ENCODE assay signal across 18 cellular contexts in genomic region chr3:24235121-24235520, GRCh38.
DNase-seq lines count a peak whose midpoint lies in the region; ATAC-seq and TF ChIP-seq lines count a peak whose summit lies in the region.
"Had no signal": no experiment of that assay in that cellular context is flagged by ENCODE, and none has a peak within 500 bp of the region (broad histone marks: within the 10 kb centered on the region; RNA-seq: fewer than 3 reads in every experiment).

No MANE protein-coding gene starts in this region.

- H2AFZ ChIP-seq in HCT116 (ENCODE audit: low read depth, low read length, poor library complexity, severe bottlenecking) = no peak overlapping the region

- TF ChIP-seq POLR2A in HCT116 (IDR thresholded peaks at IDR 0.05; ENCODE audit: borderline replicate concordance, extremely low read depth, insufficient read depth, insufficient read length) = no peak
- no peak for TF ChIP-seq POLR2A in upper lobe of left lung (IDR thresholded peaks at IDR 0.05)
- TF ChIP-seq POLR2A in gastroesophageal sphincter (IDR thresholded peaks at IDR 0.05) = no peak

- DNase-seq in DMS53 treated with DMSO at 0.1 percent for 48 hours (lab: John Stamatoyannopoulos, UW; ENCODE audit: unreplicated experiment) = peak; percentile 5
- DNase-seq in HCT116 (ENCODE audit: low read depth, low spot score) = peak; percentile 13
- DNase-seq in RPMI7951 (ENCODE audit: low read depth) = peak; percentile 23
- DNase-seq in kidney epithelial cell (ENCODE audit: low read depth) = peak; percentile 76
- no peak for DNase-seq in middle frontal gyrus (ENCODE audit: extremely low spot score, low spot score)
- no peak for DNase-seq in upper lobe of left lung
- DNase-seq in activated CD4-positive, alpha-beta T cell treated with anti-CD3 and anti-CD28 coated beads, Interleukin-2, amount 50 U/mL, for 4 hours = no peak
- DNase-seq: activated CD4-positive, alpha-beta memory T cell treated with anti-CD3 and anti-CD28 coated beads for 36 hours; activated gamma-delta T cell treated with Interleukin-2 at 50 U/mL for 16 hours; HCEC 1CT; heart left ventricle; left ventricle myocardium inferior; natural killer cell; NCI-H1417; NCI-H524; retina; SHP77 had no signal

- H3K4me1 ChIP-seq in HCT116 (ENCODE audit: control insufficient read depth in 1 of 2, insufficient read depth in 2 of 2, low read length in 2 of 2) (peaks cover 7 to 17% of the 10 kb centered on the region in 2 experiments; a peak in 2 of 4 replicates), upper lobe of left lung (peaks cover 0 to 3% (median 0%) of the 10 kb centered on the region in 4 donors), gastroesophageal sphincter (peaks cover 0 to 32% (median 5%) of the 10 kb centered on the region in 3 donors)

- no peak overlapping the region for H3K27ac ChIP-seq in HCT116 (ENCODE audit: low read depth, low read length)
- H3K27ac ChIP-seq in upper lobe of left lung = no peak overlapping the region
- H3K27ac ChIP-seq in gastroesophageal sphincter = no peak overlapping the region
- H3K27ac ChIP-seq: heart left ventricle, left ventricle myocardium inferior had no signal

- H3K4me3 ChIP-seq in HCT116 (replicated peaks in 1 of 2; ENCODE audit: low read depth in 1 of 2, low read length in 2 of 2) (no peak overlapping the region), kidney epithelial cell (ENCODE audit: low read depth, low read length) (no peak overlapping the region), upper lobe of left lung (no peak overlapping the region), gastroesophageal sphincter (no peak overlapping the region)
- H3K4me3 ChIP-seq: heart left ventricle, left ventricle myocardium inferior had no signal

- POLR2A ChIA-PET in HCT116 (lab: Charles Lee) = interaction anchor here (0.9 kb wide), 1 partner anchor 49 kb away, joined by 3 read pairs; no protein-coding TSS in a partner anchor

- no peaks in the 10 kb centered on the region for H4K20me1 ChIP-seq in HCT116 (ENCODE audit: insufficient read depth)

- 72 to 83% methylated on average over 3 of the region's 3 CpGs for WGBS in upper lobe of left lung, 2 donors
- 57 to 78% methylated on average over 2 to 3 of the region's 3 CpGs for WGBS in gastroesophageal sphincter (ENCODE audit: low coverage in 1 of 2), 2 donors

- intact Hi-C loops in HCT116 (cut with micrococcal nuclease) = no loop called here

- H3K9me3 ChIP-seq in HCT116 (ENCODE audit: control insufficient read depth in 1 of 2, insufficient read depth in 1 of 2, low read depth in 1 of 2, low read length in 2 of 2) (no peaks in the 10 kb centered on the region), upper lobe of left lung (no peaks in the 10 kb centered on the region), gastroesophageal sphincter (no peaks in the 10 kb centered on the region)
- H3K9me3 ChIP-seq: heart left ventricle, left ventricle myocardium inferior had no signal

- CTCF ChIA-PET in HCT116 (lab: Charles Lee) = interaction anchor here (1.4 kb wide), 1 partner anchor 347 kb away, joined by 4 read pairs; no protein-coding TSS in a partner anchor

- ATAC-seq in HCT116 (no peak), upper lobe of left lung (ENCODE audit: low FRiP score in 2 of 2) (no peak), gastroesophageal sphincter (no peak)
- ATAC-seq: heart left ventricle, natural killer cell had no signal

- H3K9me2 ChIP-seq in HCT116 (ENCODE audit: insufficient read depth) = no peaks in the 10 kb centered on the region

- TF ChIP-seq EP300 in upper lobe of left lung (IDR thresholded peaks at IDR 0.05) (no peak), gastroesophageal sphincter (IDR thresholded peaks at IDR 0.05) (no peak)

- H3K36me3 ChIP-seq in HCT116 (ENCODE audit: control insufficient read depth in 1 of 2, insufficient read depth in 2 of 2, low read length in 2 of 2) (no peaks in the 10 kb centered on the region), kidney epithelial cell (ENCODE audit: control insufficient read depth, insufficient read depth, low read length) (no peaks in the 10 kb centered on the region), upper lobe of left lung (no peaks in the 10 kb centered on the region), gastroesophageal sphincter (no peaks in the 10 kb centered on the region)
- H3K36me3 ChIP-seq: heart left ventricle, left ventricle myocardium inferior had no signal

- RAD21 ChIA-PET in HCT116 (lab: Charles Lee; ENCODE audit: low non-redundant PET in 1 of 2, low total read pairs in 2 of 2, uncharacterized antibody in 2 of 2, unreplicated experiment in 2 of 2) = no interaction called here

- TF ChIP-seq CTCF in HCT116 (IDR thresholded peaks at IDR 0.05 in 2 of 3, conservative IDR thresholded peaks at IDR 0.05 in 1 of 3; ENCODE audit: borderline replicate concordance in 1 of 3, insufficient read depth in 1 of 3, low read depth in 2 of 3, low read length in 2 of 3) (no peak), kidney epithelial cell (IDR thresholded peaks at IDR 0.05; ENCODE audit: insufficient read depth, low read length, poor library complexity, severe bottlenecking) (no peak), upper lobe of left lung (IDR thresholded peaks at IDR 0.05) (no peak), gastroesophageal sphincter (IDR thresholded peaks at IDR 0.05) (no peak)

- H3K4me2 ChIP-seq in HCT116 (ENCODE audit: low read length) = peak overlapping the region; percentile 29

- H3K79me2 ChIP-seq in HCT116 (ENCODE audit: insufficient read depth, low read length) = no peaks in the 10 kb centered on the region

- BruUV-seq in HCT116 (replicated peaks; lab: Mats Ljungman, UMichigan) = no TSS peak

- H3K27me3 ChIP-seq in HCT116 (ENCODE audit: insufficient read depth, low read length) (no peaks in the 10 kb centered on the region), kidney epithelial cell (ENCODE audit: control insufficient read depth, insufficient read depth, low read length) (no peaks in the 10 kb centered on the region), upper lobe of left lung (no peaks in the 10 kb centered on the region), gastroesophageal sphincter (no peaks in the 10 kb centered on the region)
- H3K27me3 ChIP-seq: heart left ventricle had no signal

- H3K9ac ChIP-seq in HCT116 (ENCODE audit: low read length) = no peak overlapping the region

- TF ChIP-seq RAD21 in HCT116 (IDR thresholded peaks at IDR 0.05; ENCODE audit: low read depth) = no peak

TF ChIP-seq in HCT116, 20 proteins besides CTCF, POLR2A, EP300 and RAD21:
- TF ChIP-seq FOSL1 (IDR thresholded peaks at IDR 0.05; ENCODE audit: low read depth) (peak; percentile 46; the same call in 1 of the 2 replicates), CEBPB (IDR thresholded peaks at IDR 0.05; ENCODE audit: low read depth) (no peak), CBX3 (IDR thresholded peaks at IDR 0.05; ENCODE audit: low read depth) (0 out of 2 replicates have a peak, but pooled peaks have one; percentile 11), SP1 (IDR thresholded peaks at IDR 0.05; ENCODE audit: low read depth) (peak; percentile 37; the same call in 1 of the 2 replicates), JUND (IDR thresholded peaks at IDR 0.05) (0 out of 2 replicates have a peak, but pooled peaks have one; percentile 31)

Comparison
In these comparisons a context has a peak if more than half of its experiments do, and no peak if none do; other contexts are left out.
1. DNase-seq: peak in DMS53 treated with DMSO at 0.1 percent for 48 hours (single experiment), HCT116 (single experiment), RPMI7951 (single experiment) and kidney epithelial cell (single experiment); none in middle frontal gyrus (single experiment), upper lobe of left lung (0 of 2) and activated CD4-positive, alpha-beta T cell treated with anti-CD3 and anti-CD28 coated beads, Interleukin-2, amount 50 U/mL, for 4 hours (0 of 2).